ENCODE assay signal across 8 cellular contexts in genomic region chr5:146877783-146878470, GRCh38. TPM values are rescaled to one million over a fixed set of nuclear protein-coding genes. Genes with fewer than 3 reads are reported as not detected.
DNase-seq lines count a peak whose midpoint lies in the region; ATAC-seq and TF ChIP-seq lines count a peak whose summit lies in the region.

No MANE protein-coding gene starts in this region.

- no peak for TF ChIP-seq CTCF in WI38 (IDR thresholded peaks at IDR 0.05; ENCODE audit: low read depth, low read length)

- H3K79me1 ChIP-seq in mesenchymal stem cell (replicated peaks; ENCODE audit: low read length, poor library complexity, severe bottlenecking) = no peaks in the 10 kb centered on the region

- H3K23ac ChIP-seq in mesenchymal stem cell (ENCODE audit: low read length in 2 of 2) = no peak overlapping the region

- H3K27me3 ChIP-seq in H7 (ENCODE audit: control insufficient read depth, insufficient read depth, low read length) = peaks cover 39% of the 10 kb centered on the region
- H3K27me3 ChIP-seq in mesenchymal stem cell (ENCODE audit: control insufficient read depth in 1 of 2, insufficient read depth in 1 of 2, low read length in 2 of 2) = peaks cover 30 to 43% of the 10 kb centered on the region in 2 experiments
- peaks cover 4 to 23% of the 10 kb centered on the region in 2 donors for H3K27me3 ChIP-seq in stomach smooth muscle (ENCODE audit: control insufficient read depth in 1 of 2, insufficient read depth in 2 of 2, low read length in 2 of 2)

- no peak overlapping the region for H3K14ac ChIP-seq in mesenchymal stem cell (ENCODE audit: low read length in 2 of 2)

- no peak overlapping the region for H4K8ac ChIP-seq in mesenchymal stem cell (ENCODE audit: low read length)

- H3K4ac ChIP-seq in mesenchymal stem cell (ENCODE audit: low read depth in 1 of 2, low read length in 2 of 2) = no peak overlapping the region

- peak overlapping the region; percentile 93 for H3K4me2 ChIP-seq in mesenchymal stem cell (ENCODE audit: low read length, poor library complexity, severe bottlenecking)

- H4K91ac ChIP-seq in mesenchymal stem cell (ENCODE audit: low read length) = no peak overlapping the region

- H2BK120ac ChIP-seq in mesenchymal stem cell (ENCODE audit: low read depth, low read length) = no peak overlapping the region

- no peak overlapping the region for H2BK5ac ChIP-seq in mesenchymal stem cell (ENCODE audit: low read depth, low read length, poor library complexity, severe bottlenecking)

- ATAC-seq in HG03457 (IDR thresholded peaks at IDR 0.05; ENCODE audit: unreplicated experiment) = no peak

- H3K27ac ChIP-seq in mesenchymal stem cell (ENCODE audit: low read length, poor library complexity, severe bottlenecking) (no peak overlapping the region), stomach smooth muscle (ENCODE audit: low read length) (no peak overlapping the region)

- H3K4me1 ChIP-seq in mesenchymal stem cell (ENCODE audit: control insufficient read depth, insufficient read depth, low read depth, low read length) = peaks cover 19% of the 10 kb centered on the region
- H3K4me1 ChIP-seq in stomach smooth muscle (ENCODE audit: control insufficient read depth, insufficient read depth, low read length) = peaks cover 13% of the 10 kb centered on the region

- no peak overlapping the region for H2BK15ac ChIP-seq in mesenchymal stem cell (ENCODE audit: low read depth, poor library complexity, severe bottlenecking)

- H2AFZ ChIP-seq in mesenchymal stem cell (ENCODE audit: low read depth, low read length) = no peak overlapping the region

- DNase-seq in C1 segment of cervical spinal cord (lab: John Stamatoyannopoulos, UW) = peak in 10 of 14 donors; percentile 14 to 72 (median 60)
- peak; percentile 83 for DNase-seq in H7
- DNase-seq in effector CD8-positive, alpha-beta T cell (lab: John Stamatoyannopoulos, UW) = peak; percentile 0
- DNase-seq in mesenchymal stem cell = peak; percentile 10
- DNase-seq in OCI-M2 (lab: John Stamatoyannopoulos, UW; ENCODE audit: unreplicated experiment) = no peak

- no peak overlapping the region for H2AK5ac ChIP-seq in mesenchymal stem cell (ENCODE audit: low read length, severe bottlenecking)

- H3K9ac ChIP-seq in mesenchymal stem cell (ENCODE audit: low read length) (no peak overlapping the region), stomach smooth muscle (ENCODE audit: low read length in 2 of 2) (no peak overlapping the region)

- H2BK12ac ChIP-seq in mesenchymal stem cell (ENCODE audit: low read length in 2 of 2) = no peak overlapping the region

- H3K4me3 ChIP-seq in H7 (ENCODE audit: insufficient read depth, low read depth, low read length) (peak overlapping the region; percentile 83), WI38 (ENCODE audit: low read depth, low read length) (peak overlapping the region; percentile 24), mesenchymal stem cell (ENCODE audit: insufficient read depth in 1 of 2, low read depth in 1 of 2, low read length in 2 of 2) (peak overlapping the region; percentile 66 to 74), stomach smooth muscle (ENCODE audit: low read length in 2 of 2) (peak overlapping the region; percentile 63 to 69)

- H3K36me3 ChIP-seq in H7 (replicated peaks; ENCODE audit: control insufficient read depth, insufficient read depth, low read length) = no peaks in the 10 kb centered on the region
- no peaks in the 10 kb centered on the region for H3K36me3 ChIP-seq in mesenchymal stem cell (ENCODE audit: control insufficient read depth in 1 of 2, insufficient read depth in 2 of 2, low read depth in 1 of 2, low read length in 2 of 2)
- H3K36me3 ChIP-seq in stomach smooth muscle (ENCODE audit: control insufficient read depth in 2 of 2, insufficient read depth in 2 of 2, low read length in 2 of 2) = no peaks in the 10 kb centered on the region

- 1% methylated on average over 46 of the region's 58 CpGs for WGBS in mesenchymal stem cell

- H3K9me3 ChIP-seq in mesenchymal stem cell (ENCODE audit: control insufficient read depth, low read length) = no peaks in the 10 kb centered on the region
- H3K9me3 ChIP-seq in stomach smooth muscle (ENCODE audit: control insufficient read depth in 2 of 2, low read length in 2 of 2) = no peaks in the 10 kb centered on the region

- no peak overlapping the region for H3K18ac ChIP-seq in mesenchymal stem cell (ENCODE audit: low read depth in 1 of 2, low read length in 2 of 2)

RNA-seq across cellular contexts. Expression of gene PPP2R2B, which starts 0.6 kb away (rescaled TPM):
- total RNA-seq in H7 (2014; rRNA removed; shearing (Covaris generic)) = 60.2 and 75.5 TPM in 2 replicates
- polyA plus RNA-seq in mesenchymal stem cell (2013, experiment 1 of 2) = 0.03 TPM
- not detected for polyA plus RNA-seq in mesenchymal stem cell (2013, experiment 2 of 2)

Comparison
In these comparisons a context has a peak if more than half of its experiments do, and no peak if none do; other contexts are left out.
1. H3K4me3 ChIP-seq: peak in every context shown above with its lines; median percentile 83 in H7; 70 in mesenchymal stem cell; 66 in stomach smooth muscle; 24 in WI38.